In the genomic region with DNA sequence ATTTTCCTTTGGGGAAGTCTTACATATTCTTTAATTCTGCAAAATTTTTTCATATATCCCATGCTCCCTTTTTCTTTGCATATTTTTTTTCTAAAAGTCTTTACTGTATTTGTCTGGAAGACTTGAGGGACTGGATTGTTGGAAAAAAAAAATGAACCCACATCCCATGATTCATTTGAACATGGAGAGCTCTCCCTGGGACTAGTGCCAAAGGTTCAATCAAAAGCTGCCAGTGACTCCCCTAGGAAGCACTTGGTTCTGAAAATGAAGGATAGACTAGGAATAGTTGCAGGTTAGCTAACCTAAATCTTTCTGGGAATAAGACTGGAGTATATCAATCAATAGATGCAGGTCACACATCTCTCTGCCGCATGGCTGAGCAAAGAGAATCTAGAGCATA, we compare ENCODE assay signal across 31 cellular contexts. TPM values are rescaled to one million over a fixed set of nuclear protein-coding genes. Genes with fewer than 3 reads are reported as not detected.
DNase-seq lines count a peak whose midpoint lies in the region; ATAC-seq, FAIRE-seq and TF ChIP-seq lines count a peak whose summit lies in the region.
"Had no signal": no experiment of that assay in that cellular context is flagged by ENCODE, and none has a peak within 500 bp of the region (broad histone marks: within the 10 kb centered on the region; RNA-seq: fewer than 3 reads in every experiment).

No MANE protein-coding gene starts in this region.

- ATAC-seq in HG03571 (IDR thresholded peaks at IDR 0.05; ENCODE audit: unreplicated experiment) = no peak
- ATAC-seq: naive thymus-derived CD4-positive, alpha-beta T cell; sciatic nerve had no signal

- no peak overlapping the region for H3K27ac ChIP-seq in GM23248
- H3K27ac ChIP-seq: brain microvascular endothelial cell, left ventricle myocardium inferior, neutrophil, tibial artery had no signal

- no peak overlapping the region for H3K4me2 ChIP-seq in GM23248 (ENCODE audit: unreplicated experiment)

- H3F3A ChIP-seq in GM23248 (ENCODE audit: insufficient read depth) = no peaks in the 10 kb centered on the region

- H3K4me1 ChIP-seq in GM23248 (ENCODE audit: insufficient read depth) = peaks cover 5% of the 10 kb centered on the region
- H3K4me1 ChIP-seq: left ventricle myocardium inferior, tibial artery had no signal

- no peak for TF ChIP-seq CTCF in choroid plexus epithelial cell (conservative IDR thresholded peaks at IDR 0.05; ENCODE audit: low read depth, low read length)

- CTCF ChIA-PET in HEK293T (lab: Yijun Ruan, JAX) = interaction anchor here (0.5 kb wide), 1 partner anchor 693 kb away, joined by 6 read pairs; no protein-coding TSS in a partner anchor

- H2AFZ ChIP-seq in GM23248 = no peak overlapping the region

- H3K4me3 ChIP-seq in GM23248 (no peak overlapping the region), choroid plexus epithelial cell (ENCODE audit: low read depth, low read length) (no peak overlapping the region)
- H3K4me3 ChIP-seq: left ventricle myocardium inferior, tibial artery had no signal

- H3K9me3 ChIP-seq in GM23248 (ENCODE audit: low read depth) = no peaks in the 10 kb centered on the region
- H3K9me3 ChIP-seq: neutrophil, tibial artery had no signal

- no peaks in the 10 kb centered on the region for H3K27me3 ChIP-seq in GM23248 (replicated peaks; ENCODE audit: insufficient read depth)
- H3K27me3 ChIP-seq: brain microvascular endothelial cell had no signal

- POLR2A ChIA-PET in HEK293T (lab: Yijun Ruan, JAX) = no interaction called here

- no peaks in the 10 kb centered on the region for H3K36me3 ChIP-seq in GM23248 (ENCODE audit: low read depth)
- H3K36me3 ChIP-seq: brain microvascular endothelial cell, left ventricle myocardium inferior, neutrophil, tibial artery had no signal

- H3K9me2 ChIP-seq in GM23248 (ENCODE audit: insufficient read depth) = no peaks in the 10 kb centered on the region

- intact Hi-C loops in posterior vena cava (cut with DNase I) = no loop called here

- DNase-seq in GM23248 = peak; percentile 44
- peak; percentile 41 for DNase-seq in RCC 7860 (ENCODE audit: low spot score)
- peak; percentile 42 for DNase-seq in choroid plexus epithelial cell (ENCODE audit: low read depth)
- DNase-seq in renal cortical epithelial cell (ENCODE audit: low read depth) = peak; percentile 71
- DNase-seq in posterior vena cava (ENCODE audit: low spot score) = no peak
- no peak for DNase-seq in HEK293T (ENCODE audit: extremely low spot score)
- DNase-seq: activated CD4-positive, alpha-beta memory T cell treated with anti-CD3 and anti-CD28 coated beads, Interleukin-2, amount 10 ng/mL, durations not matched to agents 7 days and 5 days; activated CD4-positive, alpha-beta T cell treated with anti-CD3 and anti-CD28 coated beads for 1 hour; activated CD8-positive, alpha-beta memory T cell treated with anti-CD3 and anti-CD28 coated beads, Interleukin-2, amount 50 U/mL, for 48 hours; activated naive CD4-positive, alpha-beta T cell treated with anti-CD3 and anti-CD28 coated beads for 36 hours; brain microvascular endothelial cell; C1 segment of cervical spinal cord; COR-L47; DMS53; glutamatergic neuron; left ventricle myocardium inferior; midbrain; naive thymus-derived CD4-positive, alpha-beta T cell; NCI-H1105; NCI-H187 treated with DMSO at 0.1 percent for 48 hours; NCI-H2171; NCI-H510A treated with DMSO at 0.1 percent for 48 hours; SIG-M5; stimulated activated CD4-positive, alpha-beta T cell treated with anti-CD3 and anti-CD28 coated beads, Interleukin-4, amount 100 ng/mL, for 1 hour; tibial artery had no signal

- H3K79me2 ChIP-seq in GM23248 (ENCODE audit: insufficient read depth) = no peaks in the 10 kb centered on the region

- 96 to 100% methylated on average over 1 of the region's 1 CpG for WGBS in GM23248 (ENCODE audit: low coverage in 1 of 2, low lambda C conversion rate in 2 of 2, missing lambda C conversion rate in 2 of 2), 2 experiments

- peak; percentile 58 for FAIRE-seq in RCC 7860 (lab: Jason Lieb, UNC)
- FAIRE-seq: endothelial cell of umbilical vein had no signal

- no peaks in the 10 kb centered on the region for H4K20me1 ChIP-seq in GM23248 (ENCODE audit: insufficient read depth)

- H3K9ac ChIP-seq in GM23248 = no peak overlapping the region

- in situ Hi-C loops in GM23248 (cut with MboI) = no loop called here

TF ChIP-seq in HEK293T, 16 proteins besides CTCF, POLR2A, EP300 and RAD21:
- no peak for TF ChIP-seq LEF1 (IDR thresholded peaks at IDR 0.05; ENCODE audit: borderline replicate concordance)

RNA-seq across cellular contexts. Expression of gene BNC1, which starts 16.4 kb away (rescaled TPM):
- 7.5 and 8.7 TPM in 2 replicates for total RNA-seq in GM23248 (2014; rRNA removed; shearing (Covaris generic))
- polyA plus RNA-seq in GM23248 (2016; fragmentation: Nextera tagmentation; extraction: Ambion mirVana) = 4.1 and 4.3 TPM in 2 replicates
- total RNA-seq in renal cortical epithelial cell (18.4 and 26.7 TPM in 2 replicates), posterior vena cava (under 1 TPM; 0.19 to 0.29 TPM)
- total RNA-seq: activated CD4-positive, alpha-beta memory T cell treated with anti-CD3 and anti-CD28 coated beads, Interleukin-2, amount 10 ng/mL, durations not matched to agents 7 days and 5 days; activated naive CD4-positive, alpha-beta T cell treated with anti-CD3 and anti-CD28 coated beads for 36 hours; activated T-helper 1 cell treated with anti-CD3 and anti-CD28 coated beads, Interleukin-12 subunit alpha, Interleukin-12 subunit beta, Interleukin-2, Interleukin-4 antibody, amounts not matched to agents 30 ng/mL and 10 ng/mL and 1 ng/mL, durations not matched to agents 14 hours and 24 hours and 36 hours; naive thymus-derived CD4-positive, alpha-beta T cell; T-helper 2 cell treated with Interferon-gamma antibody and Interleukin-4, amounts not matched to agents 100 ng/mL and 5 ng/mL, for 36 hours had no signal
- polyA plus RNA-seq: naive thymus-derived CD4-positive, alpha-beta T cell had no signal

Comparison
In these comparisons a context has a peak if more than half of its experiments do, and no peak if none do; other contexts are left out.
1. DNase-seq: peak in GM23248 (single experiment), RCC 7860 (single experiment), choroid plexus epithelial cell (single experiment) and renal cortical epithelial cell (single experiment); none in posterior vena cava (single experiment) and HEK293T (single experiment).